31 cellular contexts compared by ENCODE assay signal in the genomic region with DNA sequence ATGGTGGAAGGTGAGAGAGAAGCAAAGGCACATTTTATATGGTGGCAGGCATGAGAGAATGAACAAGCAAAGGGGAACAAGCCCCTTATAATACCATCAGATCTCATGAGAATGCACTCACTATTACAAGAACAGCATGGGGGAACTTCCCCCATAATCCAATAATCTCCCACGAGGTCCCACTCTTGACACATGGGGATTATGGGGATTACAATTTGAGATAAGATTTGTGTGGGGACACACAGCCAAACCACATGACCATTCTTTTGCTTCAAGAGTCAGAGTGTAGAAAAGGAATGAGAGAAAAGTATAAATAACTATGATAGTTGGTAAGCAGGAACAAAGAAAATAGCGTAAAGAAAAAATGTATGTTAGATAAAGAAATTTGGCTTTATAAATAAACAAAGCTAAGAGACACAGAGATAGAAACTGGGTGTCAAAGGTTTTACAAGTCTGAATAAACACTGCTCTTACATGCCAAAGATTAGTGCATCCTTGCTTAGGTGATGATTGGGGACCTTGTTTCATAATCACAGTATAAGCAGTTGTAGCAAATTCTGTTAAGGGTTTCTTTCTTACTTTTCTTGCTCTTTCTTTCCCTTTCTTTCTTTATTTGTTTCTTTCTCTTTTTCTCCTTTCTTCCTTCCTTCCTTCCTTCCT.
"Had no signal": no experiment of that assay in that cellular context is flagged by ENCODE, and none has a peak within 500 bp of the region (broad histone marks: within the 10 kb centered on the region; RNA-seq: fewer than 3 reads in every experiment).

No MANE protein-coding gene starts in this region.

- DNase-seq: activated CD4-positive, alpha-beta memory T cell treated with anti-CD3 and anti-CD28 coated beads for 36 hours; activated CD4-positive, alpha-beta T cell treated with anti-CD3 and anti-CD28 coated beads for 36 hours; activated CD4-positive, alpha-beta T cell treated with anti-CD3 and anti-CD28 coated beads, Interleukin-2, amount 10 ng/mL, durations not matched to agents 24 days and 14 days; activated CD4-positive, CD25-positive, alpha-beta regulatory T cell; activated CD4-positive, CD25-positive, alpha-beta regulatory T cell treated with anti-CD3 and anti-CD28 coated beads, Interleukin-2, amount 50 U/mL, for 72 hours; activated CD8-positive, alpha-beta memory T cell treated with anti-CD3 and anti-CD28 coated beads, Interleukin-2, amount 10 ng/mL, durations not matched to agents 7 days and 5 days; activated CD8-positive, alpha-beta memory T cell treated with anti-CD3 and anti-CD28 coated beads, Interleukin-2, amount 50 U/mL, for 4 hours; activated CD8-positive, alpha-beta T cell treated with anti-CD3 and anti-CD28 coated beads, Interleukin-2, amount 10 ng/mL, durations not matched to agents 7 days and 5 days; activated effector memory CD4-positive, alpha-beta T cell treated with anti-CD3 and anti-CD28 coated beads, Interleukin-2, amount 50 U/mL, for 16 hours; activated naive CD4-positive, alpha-beta T cell treated with anti-CD3 and anti-CD28 coated beads for 36 hours; activated naive CD8-positive, alpha-beta T cell treated with anti-CD3 and anti-CD28 coated beads for 36 hours; activated naive CD8-positive, alpha-beta T cell treated with anti-CD3 and anti-CD28 coated beads, Interleukin-2, amount 50 U/mL, for 24 hours; activated T-cell treated with anti-CD3 and anti-CD28 coated beads, Interleukin-2, amount 50 U/mL, for 1 hour; activated T-cell treated with anti-CD3 and anti-CD28 coated beads, Interleukin-2, amount 50 U/mL, for 48 hours; adrenal gland; central memory CD4-positive, alpha-beta T cell; cerebellar nuclear complex; dorsolateral prefrontal cortex; effector memory CD4-positive, alpha-beta T cell; endodermal cell; foreskin keratinocyte; gastrocnemius medialis; glutamatergic neuron; heart left ventricle; T-helper 17 cell; T1000 had no signal

- H3K27me3 ChIP-seq: adrenal gland, ascending aorta, breast epithelium, cardiac muscle cell, foreskin keratinocyte, gastrocnemius medialis, heart left ventricle had no signal

- ATAC-seq: activated CD4-positive, alpha-beta T cell treated with anti-CD3 and anti-CD28 coated beads for 36 hours; activated CD8-positive, alpha-beta memory T cell treated with anti-CD3 and anti-CD28 coated beads, Interleukin-2, amount 10 ng/mL, durations not matched to agents 7 days and 5 days; activated CD8-positive, alpha-beta T cell treated with anti-CD3 and anti-CD28 coated beads, Interleukin-2, amount 10 ng/mL, durations not matched to agents 7 days and 5 days; activated naive CD8-positive, alpha-beta T cell treated with anti-CD3 and anti-CD28 coated beads, Interleukin-2, amount 50 U/mL, for 24 hours; esophagus mucosa; foreskin keratinocyte; gastrocnemius medialis; heart left ventricle; T-helper 17 cell had no signal

- H3K4me3 ChIP-seq: adrenal gland, ascending aorta, breast epithelium, cardiac muscle cell, coronary artery, dorsolateral prefrontal cortex, gastrocnemius medialis, heart left ventricle had no signal

- H3K4me1 ChIP-seq: adrenal gland, ascending aorta, breast epithelium, gastrocnemius medialis, heart left ventricle had no signal

- H3K36me3 ChIP-seq: adrenal gland, ascending aorta, breast epithelium, cardiac muscle cell, gastrocnemius medialis, heart left ventricle had no signal

- H3K27ac ChIP-seq: adrenal gland, ascending aorta, breast epithelium, cardiac muscle cell, coronary artery, dorsolateral prefrontal cortex, foreskin keratinocyte, gastrocnemius medialis, heart left ventricle had no signal

- H3K9me3 ChIP-seq: adrenal gland, ascending aorta, breast epithelium, gastrocnemius medialis had no signal
